ENCODE assay signal across 9 cellular contexts in the genomic region with DNA sequence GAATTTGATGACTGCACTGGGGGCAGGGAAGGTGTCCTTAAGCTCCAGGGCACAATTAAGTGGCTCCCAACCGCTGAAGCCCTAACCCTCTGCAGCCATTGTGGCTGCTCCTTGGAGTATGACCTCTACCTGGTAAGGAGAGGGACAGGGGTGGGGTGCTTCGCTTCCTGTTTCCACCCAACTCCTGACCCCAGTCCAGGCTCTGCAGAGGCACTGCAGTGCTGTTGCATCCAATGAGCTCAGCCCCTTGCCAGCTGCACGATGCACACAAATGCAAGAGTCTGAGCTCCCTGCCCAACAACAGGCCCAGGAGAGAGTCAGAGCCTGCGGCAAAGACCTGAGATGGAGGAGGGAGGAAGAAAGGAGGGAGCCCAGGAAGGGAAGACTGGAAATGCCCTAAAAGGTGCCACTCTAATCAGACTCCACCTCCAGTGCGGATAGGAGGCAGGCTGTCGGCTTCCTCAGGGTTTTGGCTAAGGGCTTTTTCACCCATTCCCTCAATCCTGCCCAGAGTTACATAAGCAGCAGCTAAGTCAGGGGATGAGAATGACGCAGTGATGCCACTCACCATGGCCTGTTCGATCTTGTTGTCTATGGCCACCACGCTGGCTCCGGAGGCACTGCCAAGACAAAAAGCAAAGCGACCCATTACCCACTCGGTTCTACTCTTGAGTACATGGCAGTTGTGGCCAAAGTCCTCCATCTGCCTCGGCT.
DNase-seq lines count a peak whose midpoint lies in the region; ATAC-seq lines count a peak whose summit lies in the region.
"Had no signal": no experiment of that assay in that cellular context is flagged by ENCODE, and none has a peak within 500 bp of the region (broad histone marks: within the 10 kb centered on the region; RNA-seq: fewer than 3 reads in every experiment).

No MANE protein-coding gene starts in this region.

- H3K4me1 Mint-ChIP-seq in naive thymus-derived CD8-positive, alpha-beta T cell: peaks cover 32 to 71% (median 68%) of the 10 kb centered on the region in 4 donors

- H3K27me3 ChIP-seq in SJCRH30: no peaks in the 10 kb centered on the region
- H3K27me3 ChIP-seq in endocrine pancreas (ENCODE audit: control insufficient read depth, insufficient read depth, low read length): no peaks in the 10 kb centered on the region

- peak overlapping the region; percentile 84 to 97 (median 92) for H3K4me3 Mint-ChIP-seq in naive thymus-derived CD8-positive, alpha-beta T cell

- H3K27ac ChIP-seq in SJCRH30: peak overlapping the region; percentile 75

- H3K9me3 Mint-ChIP-seq in naive thymus-derived CD8-positive, alpha-beta T cell: peaks cover 0 to 22% (median 0%) of the 10 kb centered on the region in 9 donors

- peak overlapping the region; percentile 96 to 100 (median 100) for H3K27ac Mint-ChIP-seq in naive thymus-derived CD8-positive, alpha-beta T cell

- POLR2A ChIA-PET in naive thymus-derived CD8-positive, alpha-beta T cell (lab: Charles Lee): interaction anchor here (1.0 to 17.6 kb wide), 12 partner anchors 14 to 303 kb away, joined by 3 to 851 read pairs (median 10); a partner anchor contains a TSS

- H3K36me3 ChIP-seq in SJCRH30 (no peaks in the 10 kb centered on the region), endocrine pancreas (ENCODE audit: control insufficient read depth, insufficient read depth, low read length) (no peaks in the 10 kb centered on the region)

- H3K27me3 Mint-ChIP-seq in naive thymus-derived CD8-positive, alpha-beta T cell: no peaks in the 10 kb centered on the region

- H3K9me3 ChIP-seq in SJCRH30 (replicated peaks): no peaks in the 10 kb centered on the region
- no peaks in the 10 kb centered on the region for H3K9me3 ChIP-seq in endocrine pancreas (ENCODE audit: control insufficient read depth, low read length)

- DNase-seq in ELF-1 (ENCODE audit: low read depth, low spot score) (peak; percentile 56), SJCRH30 (no peak), COLO668 (lab: John Stamatoyannopoulos, UW; ENCODE audit: unreplicated experiment) (no peak), NK-92 (lab: John Stamatoyannopoulos, UW; ENCODE audit: unreplicated experiment) (no peak), NCI-H226 (no peak)
- peak in 7 of 10 donors; percentile 3 to 69 (median 39) for DNase-seq in naive thymus-derived CD8-positive, alpha-beta T cell

- ATAC-seq in naive thymus-derived CD8-positive, alpha-beta T cell: no peak
- ATAC-seq in GM21381 (IDR thresholded peaks at IDR 0.05; ENCODE audit: unreplicated experiment): no peak
- ATAC-seq: K562 had no signal

- H3K4me3 ChIP-seq in SJCRH30 (peak overlapping the region; percentile 70), endocrine pancreas (ENCODE audit: control insufficient read depth, insufficient read depth, low read length) (peak overlapping the region; percentile 59)
- H3K4me3 ChIP-seq: K562 had no signal

- H3K9ac ChIP-seq in endocrine pancreas (ENCODE audit: control insufficient read depth, insufficient read depth, low read length): peak overlapping the region; percentile 89

- H3K4me1 ChIP-seq in SJCRH30 (peaks cover 12% of the 10 kb centered on the region), endocrine pancreas (ENCODE audit: control insufficient read depth, insufficient read depth, low read length) (peaks cover 14% of the 10 kb centered on the region)

- peaks cover 23 to 35% (median 28%) of the 10 kb centered on the region in 3 donors for H3K36me3 Mint-ChIP-seq in naive thymus-derived CD8-positive, alpha-beta T cell

Comparison
In these comparisons a context has a peak if more than half of its experiments do, and no peak if none do; other contexts are left out.
1. DNase-seq: peak in ELF-1 (single experiment) and naive thymus-derived CD8-positive, alpha-beta T cell (7 of 10); none in SJCRH30 (0 of 2), COLO668 (single experiment), NK-92 (single experiment) and NCI-H226 (single experiment).